Comparison of ENCODE assay signal across 1 cellular context in the genomic region with DNA sequence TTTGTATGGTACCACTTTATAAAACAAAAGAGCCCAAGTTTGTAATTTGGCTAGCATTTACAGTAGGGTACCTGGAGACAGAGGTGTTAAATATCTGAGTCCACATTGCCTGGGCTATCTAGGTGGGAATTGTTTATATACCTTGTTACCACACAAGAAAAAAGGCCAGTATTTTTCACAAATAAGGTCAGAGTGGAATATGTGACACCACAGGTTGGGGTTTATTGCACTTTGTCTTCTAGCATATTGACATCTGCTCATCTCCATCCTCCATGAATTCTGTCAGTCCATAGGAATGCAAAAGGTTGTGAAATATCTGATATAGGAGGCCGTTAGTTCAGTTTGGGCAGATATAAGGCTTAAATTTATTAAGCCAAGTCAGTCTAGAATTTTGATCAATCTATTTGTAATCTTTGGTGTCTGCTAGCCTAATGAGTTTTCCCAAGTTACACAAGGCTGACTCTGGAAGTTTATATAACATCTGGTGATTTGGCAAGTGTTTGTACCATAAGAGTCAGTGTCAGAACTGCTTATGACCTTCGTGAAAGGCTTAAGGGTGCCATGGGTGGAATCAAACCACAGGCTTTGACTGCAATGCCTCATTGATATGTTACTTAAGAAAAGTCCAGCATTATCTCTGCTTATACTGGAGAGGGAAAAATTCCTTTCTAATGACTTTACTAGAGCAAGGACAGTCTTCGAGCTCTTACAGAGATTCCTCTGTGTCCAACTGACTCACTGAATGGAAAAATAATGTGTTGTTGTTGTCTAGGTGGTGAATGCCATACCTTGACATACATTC.
TF ChIP-seq lines count a peak whose summit lies in the region.

No MANE protein-coding gene starts in this region.

TF ChIP-seq in HepG2, 621 proteins besides CTCF, POLR2A, EP300 and RAD21 (continued from another document and continues in another):
- TF ChIP-seq, protein P1, sequence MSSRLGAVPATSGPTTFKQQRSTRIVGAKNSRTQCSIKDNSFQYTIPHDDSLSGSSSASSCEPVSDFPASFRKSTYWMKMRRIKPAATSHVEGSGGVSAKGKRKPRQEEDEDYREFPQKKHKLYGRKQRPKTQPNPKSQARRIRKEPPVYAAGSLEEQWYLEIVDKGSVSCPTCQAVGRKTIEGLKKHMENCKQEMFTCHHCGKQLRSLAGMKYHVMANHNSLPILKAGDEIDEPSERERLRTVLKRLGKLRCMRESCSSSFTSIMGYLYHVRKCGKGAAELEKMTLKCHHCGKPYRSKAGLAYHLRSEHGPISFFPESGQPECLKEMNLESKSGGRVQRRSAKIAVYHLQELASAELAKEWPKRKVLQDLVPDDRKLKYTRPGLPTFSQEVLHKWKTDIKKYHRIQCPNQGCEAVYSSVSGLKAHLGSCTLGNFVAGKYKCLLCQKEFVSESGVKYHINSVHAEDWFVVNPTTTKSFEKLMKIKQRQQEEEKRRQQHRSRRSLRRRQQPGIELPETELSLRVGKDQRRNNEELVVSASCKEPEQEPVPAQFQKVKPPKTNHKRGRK (CRISPR knock-in tag; IDR thresholded peaks at IDR 0.05), result no peak
- TF ChIP-seq, protein P2, sequence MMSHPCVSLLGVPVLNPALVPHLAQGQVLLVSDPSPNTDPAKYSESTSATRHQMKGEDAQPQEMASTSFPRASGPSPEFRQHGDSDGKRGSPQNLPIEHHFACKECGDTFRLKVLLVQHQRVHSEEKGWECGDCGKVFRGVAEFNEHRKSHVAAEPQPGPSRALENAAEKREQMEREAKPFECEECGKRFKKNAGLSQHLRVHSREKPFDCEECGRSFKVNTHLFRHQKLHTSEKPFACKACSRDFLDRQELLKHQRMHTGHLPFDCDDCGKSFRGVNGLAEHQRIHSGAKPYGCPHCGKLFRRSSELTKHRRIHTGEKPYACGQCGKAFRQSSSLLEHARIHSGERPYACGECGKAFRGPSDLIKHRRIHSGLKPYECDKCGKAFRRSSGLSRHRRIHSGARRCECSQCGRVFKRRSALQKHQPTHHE (CRISPR knock-in tag; IDR thresholded peaks at IDR 0.05; ENCODE audit: borderline replicate concordance), result no peak
- TF ChIP-seq, protein P3, sequence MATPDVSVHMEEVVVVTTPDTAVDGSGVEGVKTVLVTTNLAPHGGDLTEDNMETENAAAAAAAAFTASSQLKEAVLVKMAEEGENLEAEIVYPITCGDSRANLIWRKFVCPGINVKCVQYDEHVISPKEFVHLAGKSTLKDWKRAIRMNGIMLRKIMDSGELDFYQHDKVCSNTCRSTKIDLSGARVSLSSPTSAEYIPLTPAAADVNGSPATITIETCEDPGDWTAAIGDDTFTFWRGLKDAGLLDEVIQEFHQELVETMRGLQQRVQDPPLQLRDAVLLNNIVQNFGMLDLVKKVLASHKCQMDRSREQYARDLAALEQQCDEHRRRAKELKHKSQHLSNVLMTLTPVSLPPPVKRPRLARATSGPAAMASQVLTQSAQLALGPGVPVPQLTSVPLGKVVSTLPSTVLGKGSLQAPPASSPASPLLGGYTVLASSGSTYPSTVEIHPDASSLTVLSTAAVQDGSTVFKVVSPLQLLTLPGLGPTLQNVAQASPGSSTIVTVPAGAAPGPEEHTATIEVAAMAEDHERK (CRISPR knock-in tag; IDR thresholded peaks at IDR 0.05; ENCODE audit: low read depth), result 0 out of 2 replicates have a peak, but pooled peaks have one; percentile 20
- TF ChIP-seq REPIN1 (CRISPR knock-in tag; IDR thresholded peaks at IDR 0.05; ENCODE audit: borderline replicate concordance, low read depth) (peak; percentile 63; the same call in 1 of the 2 replicates), ZBTB20 (CRISPR knock-in tag; IDR thresholded peaks at IDR 0.05; ENCODE audit: borderline replicate concordance, low read depth) (peak; percentile 59; the same call in 1 of the 2 replicates), THAP11 (CRISPR knock-in tag; IDR thresholded peaks at IDR 0.05) (0 out of 2 replicates have a peak, but pooled peaks have one; percentile 19), NFIC (IDR thresholded peaks at IDR 0.05; ENCODE audit: low read length) (peak; percentile 67; the same call in 1 of the 2 replicates), ZIK1 (CRISPR knock-in tag; IDR thresholded peaks at IDR 0.05; ENCODE audit: borderline replicate concordance, low read depth) (no peak), ZZZ3 (CRISPR knock-in tag; IDR thresholded peaks at IDR 0.05; ENCODE audit: borderline replicate concordance) (no peak), ZNF670 (CRISPR knock-in tag; IDR thresholded peaks at IDR 0.05; ENCODE audit: borderline replicate concordance) (0 out of 2 replicates have a peak, but pooled peaks have one; percentile 50), RFX3 (CRISPR knock-in tag; IDR thresholded peaks at IDR 0.05) (no peak), RFXAP (CRISPR knock-in tag; IDR thresholded peaks at IDR 0.05; ENCODE audit: borderline replicate concordance) (no peak), RORA (CRISPR knock-in tag; IDR thresholded peaks at IDR 0.05) (no peak), HNRNPL (IDR thresholded peaks at IDR 0.05; ENCODE audit: low read depth, low read length) (no peak), RBM39 (IDR thresholded peaks at IDR 0.05; ENCODE audit: low read depth, low read length, poor library complexity, severe bottlenecking) (no peak), SETDB1 (CRISPR knock-in tag; IDR thresholded peaks at IDR 0.05; ENCODE audit: borderline replicate concordance) (no peak), ZNF614 (CRISPR knock-in tag; IDR thresholded peaks at IDR 0.05; ENCODE audit: borderline replicate concordance) (peak; percentile 48; the same call in 1 of the 2 replicates), ZFP1 (CRISPR knock-in tag; IDR thresholded peaks at IDR 0.05) (no peak; the same call in 1 of the 2 replicates), ATF1 (CRISPR knock-in tag; IDR thresholded peaks at IDR 0.05) (peak; percentile 30; the same call in 1 of the 2 replicates), HNF4G (IDR thresholded peaks at IDR 0.05; ENCODE audit: borderline replicate concordance, low read depth, low read length) (peak; percentile 75), HNF4G (CRISPR knock-in tag; IDR thresholded peaks at IDR 0.05; ENCODE audit: borderline replicate concordance, low read depth) (no peak; the same call in 1 of the 2 replicates)
- TF ChIP-seq, protein P4, sequence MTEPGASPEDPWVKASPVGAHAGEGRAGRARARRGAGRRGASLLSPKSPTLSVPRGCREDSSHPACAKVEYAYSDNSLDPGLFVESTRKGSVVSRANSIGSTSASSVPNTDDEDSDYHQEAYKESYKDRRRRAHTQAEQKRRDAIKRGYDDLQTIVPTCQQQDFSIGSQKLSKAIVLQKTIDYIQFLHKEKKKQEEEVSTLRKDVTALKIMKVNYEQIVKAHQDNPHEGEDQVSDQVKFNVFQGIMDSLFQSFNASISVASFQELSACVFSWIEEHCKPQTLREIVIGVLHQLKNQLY (CRISPR knock-in tag; IDR thresholded peaks at IDR 0.05), result no peak
- TF ChIP-seq, protein P5, sequence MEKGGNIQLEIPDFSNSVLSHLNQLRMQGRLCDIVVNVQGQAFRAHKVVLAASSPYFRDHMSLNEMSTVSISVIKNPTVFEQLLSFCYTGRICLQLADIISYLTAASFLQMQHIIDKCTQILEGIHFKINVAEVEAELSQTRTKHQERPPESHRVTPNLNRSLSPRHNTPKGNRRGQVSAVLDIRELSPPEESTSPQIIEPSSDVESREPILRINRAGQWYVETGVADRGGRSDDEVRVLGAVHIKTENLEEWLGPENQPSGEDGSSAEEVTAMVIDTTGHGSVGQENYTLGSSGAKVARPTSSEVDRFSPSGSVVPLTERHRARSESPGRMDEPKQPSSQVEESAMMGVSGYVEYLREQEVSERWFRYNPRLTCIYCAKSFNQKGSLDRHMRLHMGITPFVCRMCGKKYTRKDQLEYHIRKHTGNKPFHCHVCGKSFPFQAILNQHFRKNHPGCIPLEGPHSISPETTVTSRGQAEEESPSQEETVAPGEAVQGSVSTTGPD (CRISPR knock-in tag; IDR thresholded peaks at IDR 0.05), result peak; percentile 78; the same call in 1 of the 2 replicates
- TF ChIP-seq, protein P6, sequence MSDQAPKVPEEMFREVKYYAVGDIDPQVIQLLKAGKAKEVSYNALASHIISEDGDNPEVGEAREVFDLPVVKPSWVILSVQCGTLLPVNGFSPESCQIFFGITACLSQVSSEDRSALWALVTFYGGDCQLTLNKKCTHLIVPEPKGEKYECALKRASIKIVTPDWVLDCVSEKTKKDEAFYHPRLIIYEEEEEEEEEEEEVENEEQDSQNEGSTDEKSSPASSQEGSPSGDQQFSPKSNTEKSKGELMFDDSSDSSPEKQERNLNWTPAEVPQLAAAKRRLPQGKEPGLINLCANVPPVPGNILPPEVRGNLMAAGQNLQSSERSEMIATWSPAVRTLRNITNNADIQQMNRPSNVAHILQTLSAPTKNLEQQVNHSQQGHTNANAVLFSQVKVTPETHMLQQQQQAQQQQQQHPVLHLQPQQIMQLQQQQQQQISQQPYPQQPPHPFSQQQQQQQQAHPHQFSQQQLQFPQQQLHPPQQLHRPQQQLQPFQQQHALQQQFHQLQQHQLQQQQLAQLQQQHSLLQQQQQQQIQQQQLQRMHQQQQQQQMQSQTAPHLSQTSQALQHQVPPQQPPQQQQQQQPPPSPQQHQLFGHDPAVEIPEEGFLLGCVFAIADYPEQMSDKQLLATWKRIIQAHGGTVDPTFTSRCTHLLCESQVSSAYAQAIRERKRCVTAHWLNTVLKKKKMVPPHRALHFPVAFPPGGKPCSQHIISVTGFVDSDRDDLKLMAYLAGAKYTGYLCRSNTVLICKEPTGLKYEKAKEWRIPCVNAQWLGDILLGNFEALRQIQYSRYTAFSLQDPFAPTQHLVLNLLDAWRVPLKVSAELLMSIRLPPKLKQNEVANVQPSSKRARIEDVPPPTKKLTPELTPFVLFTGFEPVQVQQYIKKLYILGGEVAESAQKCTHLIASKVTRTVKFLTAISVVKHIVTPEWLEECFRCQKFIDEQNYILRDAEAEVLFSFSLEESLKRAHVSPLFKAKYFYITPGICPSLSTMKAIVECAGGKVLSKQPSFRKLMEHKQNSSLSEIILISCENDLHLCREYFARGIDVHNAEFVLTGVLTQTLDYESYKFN (CRISPR knock-in tag; conservative IDR thresholded peaks at IDR 0.05), result peak; percentile 90
- TF ChIP-seq, protein P7, sequence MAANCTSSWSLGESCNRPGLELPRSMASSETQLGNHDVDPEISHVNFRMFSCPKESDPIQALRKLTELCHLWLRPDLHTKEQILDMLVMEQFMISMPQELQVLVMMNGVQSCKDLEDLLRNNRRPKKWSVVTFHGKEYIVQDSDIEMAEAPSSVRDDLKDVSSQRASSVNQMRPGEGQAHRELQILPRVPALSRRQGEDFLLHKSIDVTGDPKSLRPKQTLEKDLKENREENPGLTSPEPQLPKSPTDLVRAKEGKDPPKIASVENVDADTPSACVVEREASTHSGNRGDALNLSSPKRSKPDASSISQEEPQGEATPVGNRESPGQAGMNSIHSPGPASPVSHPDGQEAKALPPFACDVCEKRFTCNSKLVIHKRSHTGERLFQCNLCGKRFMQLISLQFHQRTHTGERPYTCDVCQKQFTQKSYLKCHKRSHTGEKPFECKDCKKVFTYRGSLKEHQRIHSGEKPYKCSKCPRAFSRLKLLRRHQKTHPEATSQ (CRISPR knock-in tag; IDR thresholded peaks at IDR 0.05; ENCODE audit: borderline replicate concordance), result peak; percentile 78; the same call in 1 of the 2 replicates
- TF ChIP-seq, protein P8, sequence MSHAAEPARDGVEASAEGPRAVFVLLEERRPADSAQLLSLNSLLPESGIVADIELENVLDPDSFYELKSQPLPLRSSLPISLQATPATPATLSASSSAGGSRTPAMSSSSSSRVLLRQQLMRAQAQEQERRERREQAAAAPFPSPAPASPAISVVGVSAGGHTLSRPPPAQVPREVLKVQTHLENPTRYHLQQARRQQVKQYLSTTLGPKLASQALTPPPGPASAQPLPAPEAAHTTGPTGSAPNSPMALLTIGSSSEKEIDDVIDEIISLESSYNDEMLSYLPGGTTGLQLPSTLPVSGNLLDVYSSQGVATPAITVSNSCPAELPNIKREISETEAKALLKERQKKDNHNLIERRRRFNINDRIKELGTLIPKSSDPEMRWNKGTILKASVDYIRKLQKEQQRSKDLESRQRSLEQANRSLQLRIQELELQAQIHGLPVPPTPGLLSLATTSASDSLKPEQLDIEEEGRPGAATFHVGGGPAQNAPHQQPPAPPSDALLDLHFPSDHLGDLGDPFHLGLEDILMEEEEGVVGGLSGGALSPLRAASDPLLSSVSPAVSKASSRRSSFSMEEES (CRISPR knock-in tag; IDR thresholded peaks at IDR 0.05), result 0 out of 2 replicates have a peak, but pooled peaks have one; percentile 35
- TF ChIP-seq, protein P9, sequence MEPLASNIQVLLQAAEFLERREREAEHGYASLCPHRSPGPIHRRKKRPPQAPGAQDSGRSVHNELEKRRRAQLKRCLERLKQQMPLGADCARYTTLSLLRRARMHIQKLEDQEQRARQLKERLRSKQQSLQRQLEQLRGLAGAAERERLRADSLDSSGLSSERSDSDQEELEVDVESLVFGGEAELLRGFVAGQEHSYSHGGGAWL (CRISPR knock-in tag; IDR thresholded peaks at IDR 0.05), result no peak
- TF ChIP-seq, protein P10, sequence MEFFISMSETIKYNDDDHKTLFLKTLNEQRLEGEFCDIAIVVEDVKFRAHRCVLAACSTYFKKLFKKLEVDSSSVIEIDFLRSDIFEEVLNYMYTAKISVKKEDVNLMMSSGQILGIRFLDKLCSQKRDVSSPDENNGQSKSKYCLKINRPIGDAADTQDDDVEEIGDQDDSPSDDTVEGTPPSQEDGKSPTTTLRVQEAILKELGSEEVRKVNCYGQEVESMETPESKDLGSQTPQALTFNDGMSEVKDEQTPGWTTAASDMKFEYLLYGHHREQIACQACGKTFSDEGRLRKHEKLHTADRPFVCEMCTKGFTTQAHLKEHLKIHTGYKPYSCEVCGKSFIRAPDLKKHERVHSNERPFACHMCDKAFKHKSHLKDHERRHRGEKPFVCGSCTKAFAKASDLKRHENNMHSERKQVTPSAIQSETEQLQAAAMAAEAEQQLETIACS (CRISPR knock-in tag; IDR thresholded peaks at IDR 0.05), result no peak
